In genomic region chr17:75855310-75856061, GRCh38 we compare ENCODE assay signal across 8 cellular contexts. TPM values are rescaled to one million over a fixed set of nuclear protein-coding genes. Genes with fewer than 3 reads are reported as not detected.
A peak's percentile ranks its signal among the peaks of the same experiment; 100 is the strongest.
DNase-seq lines count a peak whose midpoint lies in the region; ATAC-seq and TF ChIP-seq lines count a peak whose summit lies in the region.

WBP2 (minus strand) TSS chr17:75855335; CDS start chr17:75855297, 38 bp downstream.

- no peaks in the 10 kb centered on the region for H3K9me3 ChIP-seq in SK-N-SH
- H3K9me3 ChIP-seq in suprapubic skin = no peaks in the 10 kb centered on the region

- CTCF ChIA-PET in SK-N-SH (lab: Yijun Ruan, JAX) = interaction anchor here (0.7 to 6.9 kb wide), 39 partner anchors 10 to 424 kb away, joined by 3 to 79 read pairs (median 6); partner anchors contain the start of genes ACOX1, CDK3, EVPL and MRPL38

- H3K79me2 ChIP-seq in SK-N-SH (ENCODE audit: insufficient read depth) = peaks cover 29% of the 10 kb centered on the region

- H3K9ac ChIP-seq in SK-N-SH = peak within 1 kb of the TSS; percentile 78

- H3K4me3 ChIP-seq in SK-N-SH (ENCODE audit: low read depth in 2 of 2, low read length in 1 of 2) (peak within 1 kb of the TSS; percentile 72 to 83), suprapubic skin (peak within 1 kb of the TSS; percentile 61)

- H3K27ac ChIP-seq in SK-N-SH (ENCODE audit: low read depth in 2 of 2, low read length in 1 of 2) (peak within 1 kb of the TSS; percentile 86 to 88), suprapubic skin (peak within 1 kb of the TSS; percentile 93)

- POLR2A ChIA-PET in SK-N-SH (lab: Yijun Ruan, JAX) = interaction anchor here (0.5 to 2.4 kb wide), 16 partner anchors 10 to 875 kb away, joined by 3 to 31 read pairs (median 6); partner anchors contain the start of genes TRIM47, TRIM65, UNC13D and UNK

- H3K4me2 ChIP-seq in SK-N-SH = peak within 1 kb of the TSS; percentile 94

- ATAC-seq in HG02588 (IDR thresholded peaks at IDR 0.05; ENCODE audit: unreplicated experiment) = peak; percentile 85

- TF ChIP-seq RAD21 in SK-N-SH (IDR thresholded peaks at IDR 0.05; ENCODE audit: low read length) = no peak; the same call in 1 of the 2 replicates

- peaks cover 7 to 11% of the 10 kb centered on the region in 2 experiments for H3K36me3 ChIP-seq in SK-N-SH (replicated peaks in 1 of 2; ENCODE audit: control insufficient read depth in 1 of 2, insufficient read depth in 2 of 2, low read length in 1 of 2)
- peaks cover 18% of the 10 kb centered on the region for H3K36me3 ChIP-seq in suprapubic skin

- H3F3A ChIP-seq in SK-N-SH (replicated peaks; ENCODE audit: insufficient read depth) = peaks cover 15% of the 10 kb centered on the region

- H3K4me1 ChIP-seq in SK-N-SH (ENCODE audit: control insufficient read depth in 1 of 2, insufficient read depth in 2 of 2, low read depth in 1 of 2, low read length in 1 of 2) (peaks cover 12 to 19% of the 10 kb centered on the region in 2 experiments; a peak in 3 of 4 replicates), suprapubic skin (peaks cover 39% of the 10 kb centered on the region)

- no peaks in the 10 kb centered on the region for H3K9me2 ChIP-seq in SK-N-SH

- TF ChIP-seq CTCF in GM10266 (IDR thresholded peaks at IDR 0.05; ENCODE audit: control insufficient read depth, insufficient read depth, low read depth, missing control alignments) (peak; percentile 66), SK-N-SH (IDR thresholded peaks at IDR 0.05) (peak; percentile 70), suprapubic skin (IDR thresholded peaks at IDR 0.05) (peak; percentile 21 to 30)

- peak; percentile 98 for DNase-seq in GM10266 (ENCODE audit: extremely low spot score)
- peak; percentile 99 for DNase-seq in NCI-H1048 (lab: John Stamatoyannopoulos, UW)
- peak; percentile 97 for DNase-seq in SK-N-SH
- peak; percentile 98 for DNase-seq in activated naive CD4-positive, alpha-beta T cell treated with anti-CD3 and anti-CD28 coated beads, Interleukin-2, amount 50 U/mL, for 16 hours
- DNase-seq in globus pallidus (ENCODE audit: low spot score) = peak; percentile 100
- DNase-seq in nucleus accumbens (lab: John Stamatoyannopoulos, UW) = peak; percentile 88 to 100 (median 99)
- peak; percentile 100 for DNase-seq in suprapubic skin (ENCODE audit: low spot score in 2 of 2)

- TF ChIP-seq POLR2A in suprapubic skin (IDR thresholded peaks at IDR 0.05) = peak; percentile 94 to 98

- WGBS in SK-N-SH (ENCODE audit: low lambda C conversion rate) = 3% methylated on average over 32 of the region's 58 CpGs
- 0% methylated on average over 15 of the region's 58 CpGs for WGBS in suprapubic skin

- no peaks in the 10 kb centered on the region; the same call in 1 of the 2 replicates for H4K20me1 ChIP-seq in SK-N-SH (ENCODE audit: insufficient read depth)

- peak within 1 kb of the TSS; percentile 73 for H2AFZ ChIP-seq in SK-N-SH (ENCODE audit: low read depth)

- TF ChIP-seq EP300 in SK-N-SH (IDR thresholded peaks at IDR 0.05; ENCODE audit: borderline replicate concordance in 1 of 2, low read depth in 1 of 2, low read length in 1 of 2) (no peak), suprapubic skin (IDR thresholded peaks at IDR 0.05) (no peak)

- H3K27me3 ChIP-seq in SK-N-SH (ENCODE audit: insufficient read depth) = no peaks in the 10 kb centered on the region
- no peaks in the 10 kb centered on the region for H3K27me3 ChIP-seq in suprapubic skin

TF ChIP-seq in SK-N-SH, 30 proteins besides CTCF, POLR2A, EP300 and RAD21:
- TF ChIP-seq FOSL2 (IDR thresholded peaks at IDR 0.05; ENCODE audit: borderline replicate concordance, low read depth) (no peak), FOXJ3 (CRISPR knock-in tag; IDR thresholded peaks at IDR 0.05) (peak; percentile 50; the same call in 1 of the 2 replicates), TCF12 (IDR thresholded peaks at IDR 0.05) (peak; percentile 46; the same call in 1 of the 2 replicates), MAX (IDR thresholded peaks at IDR 0.05; ENCODE audit: low read depth) (no peak; the same call in 1 of the 2 replicates), NRF1 (IDR thresholded peaks at IDR 0.05; ENCODE audit: low read depth, low read length) (peak; percentile 81), SIN3A (IDR thresholded peaks at IDR 0.05; ENCODE audit: borderline replicate concordance, low read depth, low read length) (peak; percentile 80; the same call in 1 of the 2 replicates), ELF1 (IDR thresholded peaks at IDR 0.05) (peak; percentile 80), TAF1 (IDR thresholded peaks at IDR 0.05; ENCODE audit: borderline replicate concordance, low read depth, low read length) (peak; percentile 77; the same call in 1 of the 2 replicates), USF2 (IDR thresholded peaks at IDR 0.05; ENCODE audit: borderline replicate concordance, low read depth, low read length) (peak; percentile 94), IRF3 (IDR thresholded peaks at IDR 0.05; ENCODE audit: low read depth, low read length) (peak; percentile 44; the same call in 1 of the 2 replicates), USF1 (IDR thresholded peaks at IDR 0.05; ENCODE audit: borderline replicate concordance, low read depth) (peak; percentile 97), SMC3 (IDR thresholded peaks at IDR 0.05; ENCODE audit: low read depth, low read length) (0 out of 2 replicates have a peak, but pooled peaks have one; percentile 38), GABPA (IDR thresholded peaks at IDR 0.05; ENCODE audit: low read depth) (peak; percentile 74), MXI1 (IDR thresholded peaks at IDR 0.05; ENCODE audit: low read depth, low read length) (peak; percentile 64), RCOR1 (IDR thresholded peaks at IDR 0.05; ENCODE audit: low read length) (peak; percentile 47; the same call in 1 of the 2 replicates), MEF2A (IDR thresholded peaks at IDR 0.05; ENCODE audit: borderline replicate concordance, low read depth) (no peak), RFX5 (IDR thresholded peaks at IDR 0.05; ENCODE audit: low read length) (no peak), NFIC (IDR thresholded peaks at IDR 0.05; ENCODE audit: borderline replicate concordance) (no peak), CHD2 (IDR thresholded peaks at IDR 0.05; ENCODE audit: low read length, partially characterized antibody) (peak; percentile 97), POLR2AphosphoS5 (IDR thresholded peaks at IDR 0.05; ENCODE audit: low read depth, low read length) (peak; percentile 98), TEAD4 (IDR thresholded peaks at IDR 0.05; ENCODE audit: borderline replicate concordance, insufficient read depth) (no peak)
TF ChIP-seq in SK-N-SH: peak in this region for 15.

RNA-seq across cellular contexts. Expression of gene WBP2, which starts in this region (rescaled TPM):
- polyA plus RNA-seq in SK-N-SH (2012; rRNA removed) = 49.7 and 55.8 TPM in 2 replicates
- polyA plus RNA-seq in SK-N-SH (2012; cell fraction: cytosol; rRNA removed) = 31.9 and 42.5 TPM in 2 replicates
- polyA plus RNA-seq in SK-N-SH (2012; cell fraction: nucleus; rRNA removed) = 63.2 and 67.1 TPM in 2 replicates
- 10 to 100 TPM; 64.9 to 99.4 (median 76.9) TPM for total RNA-seq in suprapubic skin

Comparison
In these comparisons a context has a peak if more than half of its experiments do, and no peak if none do; other contexts are left out.
1. Peak in every context shown above with its lines: DNase-seq, ATAC-seq, H3K4me3 ChIP-seq and H3K27ac ChIP-seq.